ENCODE assay signal across 12 cellular contexts in the genomic region with DNA sequence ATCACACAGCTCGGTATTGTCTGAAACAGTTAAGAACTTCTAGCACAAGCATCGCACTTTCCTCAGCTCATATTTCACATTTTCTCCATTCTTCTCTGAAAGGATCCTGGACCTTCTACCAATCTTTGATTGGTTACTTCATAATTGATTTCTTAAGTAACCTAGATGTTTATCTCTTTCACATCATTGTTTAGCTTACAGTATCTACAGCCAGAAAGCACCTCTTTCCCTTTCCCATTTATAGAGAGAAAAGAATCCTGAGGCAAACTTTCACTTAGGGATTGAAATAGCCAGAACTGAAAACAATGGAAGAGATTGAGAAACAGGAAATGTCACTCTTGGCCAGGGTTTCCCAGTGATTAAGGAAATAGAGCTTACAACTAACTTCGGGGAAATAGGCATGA. TPM values are rescaled to one million over a fixed set of nuclear protein-coding genes. Genes with fewer than 3 reads are reported as not detected.
DNase-seq lines count a peak whose midpoint lies in the region; ATAC-seq and TF ChIP-seq lines count a peak whose summit lies in the region.
"Had no signal": no experiment of that assay in that cellular context is flagged by ENCODE, and none has a peak within 500 bp of the region (broad histone marks: within the 10 kb centered on the region; RNA-seq: fewer than 3 reads in every experiment).

No MANE protein-coding gene starts in this region.

- DNase-seq in HT-29 (ENCODE audit: low spot score) = peak; percentile 36
- peak; percentile 92 for DNase-seq in dermis blood vessel endothelial cell
- DNase-seq in left lung = no peak
- DNase-seq in spleen = no peak
- no peak for DNase-seq in NCI-H774 (lab: John Stamatoyannopoulos, UW)
- DNase-seq in T-helper 2 cell = no peak
- no peak for DNase-seq in NCI-H2029 treated with DMSO at 0.1 percent for 48 hours (lab: John Stamatoyannopoulos, UW)
- DNase-seq: activated T-cell treated with anti-CD3 and anti-CD28 coated beads, Interleukin-2, amount 50 U/mL, for 4 hours; DMS 273 treated with DMSO at 0.1 percent for 48 hours; NCI-H345 had no signal

- TF ChIP-seq CTCF in left lung (IDR thresholded peaks at IDR 0.05) (no peak), spleen (IDR thresholded peaks at IDR 0.05 in 8 of 11, conservative IDR thresholded peaks at IDR 0.05 in 3 of 11) (no peak)

- peak overlapping the region; percentile 63 to 70 for H3K27ac ChIP-seq in left lung
- H3K27ac ChIP-seq in spleen = peak overlapping the region in 7 of 8 donors; percentile 60 to 80 (median 72)

- TF ChIP-seq POLR2A in spleen (IDR thresholded peaks at IDR 0.05) = no peak

- intact Hi-C loops in left lung (cut with DNase I) (no loop called here), spleen (cut with DNase I; ENCODE audit: low total_unique reads) (no loop called here)

- H3K4me1 ChIP-seq in left lung (no peaks in the 10 kb centered on the region), spleen (peaks cover 0 to 21% (median 6%) of the 10 kb centered on the region in 6 donors)

- H3K4me3 ChIP-seq in left lung (peak overlapping the region in 1 of 2 donors; percentile 16), spleen (peak overlapping the region in 1 of 8 donors; percentile 31)

- 21 to 32% (median 28%) methylated on average over 3 of the region's 3 CpGs for WGBS in spleen, 5 donors

- H3K27me3 ChIP-seq in left lung (no peaks in the 10 kb centered on the region), spleen (replicated peaks in 1 of 7) (peaks cover 0 to 6% (median 0%) of the 10 kb centered on the region in 7 donors)

- H3K36me3 ChIP-seq in left lung (no peaks in the 10 kb centered on the region), spleen (no peaks in the 10 kb centered on the region)

- no peaks in the 10 kb centered on the region for H3K9me3 ChIP-seq in left lung
- H3K9me3 ChIP-seq in spleen = no peaks in the 10 kb centered on the region

- peak; percentile 55 for ATAC-seq in left lung
- no peak for ATAC-seq in HG02938 (IDR thresholded peaks at IDR 0.05; ENCODE audit: unreplicated experiment)
- ATAC-seq: activated T-cell treated with anti-CD3 and anti-CD28 coated beads, Interleukin-2, amount 50 U/mL, for 4 hours had no signal

RNA-seq across cellular contexts. Expression of a gene that starts 2.5 kb away (rescaled TPM):
- 0.03 and 0.05 TPM in 2 replicates for total RNA-seq in HT-29 (2014; rRNA removed; shearing (Covaris generic))
- total RNA-seq in dermis blood vessel endothelial cell (11.8 and 38.5 TPM in 2 replicates), left lung (10 to 100 TPM; 42.9 to 48.4 TPM), spleen (10 to 100 TPM in 5 of 7 donors, 1 to 10 TPM in 2; 2.7 to 18.9 (median 14.6) TPM)
- polyA plus RNA-seq in spleen = 10 to 100 TPM in 1 of 3 donors, 1 to 10 TPM in 2; 6.3 to 11.3 (median 7.2) TPM
- total RNA-seq: activated T-cell treated with anti-CD3 and anti-CD28 coated beads, Interleukin-2, amount 50 U/mL, for 4 hours had no signal
- polyA plus RNA-seq: neural cell had no signal

Comparison
In these comparisons a context has a peak if more than half of its experiments do, and no peak if none do; other contexts are left out.
1. DNase-seq: peak in HT-29 (single experiment) and dermis blood vessel endothelial cell (single experiment); none in left lung (0 of 2), spleen (single experiment), NCI-H774 (single experiment), T-helper 2 cell (0 of 5) and NCI-H2029 treated with DMSO at 0.1 percent for 48 hours (single experiment).